Comparison of ENCODE assay signal across 16 cellular contexts in genomic region chr1:54989968-54990810, GRCh38. TPM values are rescaled to one million over a fixed set of nuclear protein-coding genes. Genes with fewer than 3 reads are reported as not detected.
DNase-seq lines count a peak whose midpoint lies in the region; ATAC-seq, FAIRE-seq and TF ChIP-seq lines count a peak whose summit lies in the region.
"Had no signal": no experiment of that assay in that cellular context is flagged by ENCODE, and none has a peak within 500 bp of the region (broad histone marks: within the 10 kb centered on the region; RNA-seq: fewer than 3 reads in every experiment).

No MANE protein-coding gene starts in this region.

- no peak for FAIRE-seq in GM12891 (lab: Jason Lieb, UNC)

- no peak overlapping the region for H3K4me2 ChIP-seq in parathyroid adenoma (ENCODE audit: low read length)
- H3K4me2 ChIP-seq: BLaER1 had no signal

- H3K9me3 ChIP-seq in RWPE2 (ENCODE audit: severe bottlenecking) (no peaks in the 10 kb centered on the region), parathyroid adenoma (ENCODE audit: control insufficient read depth, low read length) (no peaks in the 10 kb centered on the region)
- H3K9me3 ChIP-seq: BLaER1, right lobe of liver, uterus had no signal

- H2AFZ ChIP-seq in parathyroid adenoma = no peak overlapping the region

- TF ChIP-seq CTCF in RWPE2 (IDR thresholded peaks at IDR 0.05; ENCODE audit: poor library complexity, severe bottlenecking) (peak; percentile 7), fibroblast of pulmonary artery (IDR thresholded peaks at IDR 0.05; ENCODE audit: low read length, missing control alignments) (no peak), parathyroid adenoma (IDR thresholded peaks at IDR 0.05) (no peak)

- peak; percentile 26 for DNase-seq in RWPE2 (ENCODE audit: low spot score)
- DNase-seq in fibroblast of pulmonary artery (ENCODE audit: low read depth) = peak; percentile 50
- no peak for DNase-seq in NOMO-1 treated with DMSO at 0.1 percent for 48 hours (lab: John Stamatoyannopoulos, UW; ENCODE audit: unreplicated experiment)
- DNase-seq in GM12891 (ENCODE audit: insufficient read length, low spot score) = no peak
- DNase-seq: activated CD4-positive, alpha-beta T cell treated with anti-CD3 and anti-CD28 coated beads for 4 hours; activated naive CD8-positive, alpha-beta T cell treated with anti-CD3 and anti-CD28 coated beads, Interleukin-2, amount 50 U/mL, for 24 hours; activated T-cell treated with anti-CD3 and anti-CD28 coated beads, Interleukin-2, amount 50 U/mL, for 24 hours; NCI-H1694 treated with DMSO at 0.1 percent for 48 hours; right lobe of liver; stimulated activated CD4-positive, alpha-beta T cell treated with anti-CD3 and anti-CD28 coated beads, Interleukin-4, amount 100 ng/mL, for 24 hours; uterus had no signal

- H3K4me1 ChIP-seq in RWPE2 (ENCODE audit: insufficient read depth, poor library complexity, severe bottlenecking) = no peaks in the 10 kb centered on the region
- H3K4me1 ChIP-seq in parathyroid adenoma = no peaks in the 10 kb centered on the region
- H3K4me1 ChIP-seq: BLaER1, right lobe of liver, uterus had no signal

- no peak overlapping the region for H3K27ac ChIP-seq in RWPE2 (ENCODE audit: poor library complexity, severe bottlenecking)
- H3K27ac ChIP-seq in parathyroid adenoma = peak overlapping the region; percentile 33
- H3K27ac ChIP-seq: BLaER1, coronary artery, right lobe of liver, uterus had no signal

- H3K4me3 ChIP-seq in RWPE2 (ENCODE audit: severe bottlenecking) = no peak overlapping the region
- no peak overlapping the region for H3K4me3 ChIP-seq in fibroblast of pulmonary artery (replicated peaks; ENCODE audit: low read depth, low read length)
- no peak overlapping the region for H3K4me3 ChIP-seq in parathyroid adenoma (ENCODE audit: low read depth, low read length)
- H3K4me3 ChIP-seq: BLaER1, coronary artery, lung, right lobe of liver, uterus had no signal

- no peak overlapping the region for H3K9ac ChIP-seq in parathyroid adenoma
- H3K9ac ChIP-seq: BLaER1 had no signal

- peak; percentile 50; the same call in 2 of the 3 replicates for ATAC-seq in RWPE2 (ENCODE audit: low read depth)
- ATAC-seq: activated naive CD8-positive, alpha-beta T cell treated with anti-CD3 and anti-CD28 coated beads, Interleukin-2, amount 50 U/mL, for 24 hours had no signal

- H3K36me3 ChIP-seq in RWPE2 (ENCODE audit: low read depth) (no peaks in the 10 kb centered on the region), parathyroid adenoma (ENCODE audit: control insufficient read depth, insufficient read depth, low read length) (no peaks in the 10 kb centered on the region)
- H3K36me3 ChIP-seq: BLaER1, right lobe of liver, uterus had no signal

- no peak for TF ChIP-seq POLR2A in GM12891 (IDR thresholded peaks at IDR 0.05; ENCODE audit: low read depth, low read length)

- H3K27me3 ChIP-seq in RWPE2 (ENCODE audit: insufficient read depth, poor library complexity, severe bottlenecking) = no peaks in the 10 kb centered on the region
- H3K27me3 ChIP-seq in parathyroid adenoma (ENCODE audit: control insufficient read depth, insufficient read depth, low read length) = no peaks in the 10 kb centered on the region
- H3K27me3 ChIP-seq: right lobe of liver, uterus had no signal

- H3K79me2 ChIP-seq in parathyroid adenoma = no peaks in the 10 kb centered on the region

TF ChIP-seq in GM12891, 5 proteins besides CTCF, POLR2A, EP300 and RAD21:
- TF ChIP-seq SPI1 (IDR thresholded peaks at IDR 0.05; ENCODE audit: low read depth, low read length) (no peak), POLR2AphosphoS5 (IDR thresholded peaks at IDR 0.05; ENCODE audit: low read depth, low read length) (no peak), POU2F2 (IDR thresholded peaks at IDR 0.05; ENCODE audit: low read depth, low read length) (no peak), TAF1 (IDR thresholded peaks at IDR 0.05; ENCODE audit: low read depth, low read length) (no peak), PAX5 (IDR thresholded peaks at IDR 0.05; ENCODE audit: insufficient read depth, low read length, severe bottlenecking) (no peak)
TF ChIP-seq in GM12891: peak in this region for 0.

RNA-seq across cellular contexts. Expression of gene BSND, which starts 8.5 kb away (rescaled TPM):
- polyA plus RNA-seq in GM12891 (2012; ENCODE audit: low read depth, missing spikeins) = 0.04 TPM
- polyA plus RNA-seq: neural cell had no signal

RNA-seq across cellular contexts. Expression of gene TMEM61, which starts 9.8 kb away (rescaled TPM):
- polyA plus RNA-seq in GM12891 (2012; ENCODE audit: low read depth, missing spikeins) = not detected
- polyA plus RNA-seq: neural cell had no signal

RNA-seq across cellular contexts. Expression of gene PCSK9, which starts 49.2 kb away (rescaled TPM):
- not detected for polyA plus RNA-seq in GM12891 (2012; ENCODE audit: low read depth, missing spikeins)
- polyA plus RNA-seq: neural cell had no signal

Comparison
In these comparisons a context has a peak if more than half of its experiments do, and no peak if none do; other contexts are left out.
1. DNase-seq: peak in RWPE2 (single experiment) and fibroblast of pulmonary artery (single experiment); none in NOMO-1 treated with DMSO at 0.1 percent for 48 hours (single experiment) and GM12891 (single experiment).